ENCODE assay signal across 14 cellular contexts in the genomic region with DNA sequence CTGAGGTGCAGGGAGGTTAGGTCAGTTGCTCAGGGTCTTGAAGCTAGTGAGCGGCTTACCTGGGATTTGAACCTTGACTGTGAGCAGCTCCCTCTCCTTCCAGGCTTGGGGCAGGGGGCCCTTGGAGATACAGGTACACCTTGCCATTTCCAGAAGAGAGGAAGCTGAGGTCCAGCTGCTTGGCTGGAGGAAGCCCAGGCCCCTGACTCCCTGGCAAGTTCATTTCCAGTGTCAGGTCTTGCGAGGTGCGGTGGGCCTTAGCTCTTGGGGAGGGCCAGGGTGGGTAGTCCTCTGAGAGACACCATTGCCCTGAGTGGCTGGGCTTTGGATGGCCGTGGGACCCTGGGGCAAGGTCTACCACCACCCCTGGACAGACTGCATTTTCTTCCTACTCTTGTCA. TPM values are rescaled to one million over a fixed set of nuclear protein-coding genes. Genes with fewer than 3 reads are reported as not detected.
DNase-seq lines count a peak whose midpoint lies in the region; ATAC-seq and TF ChIP-seq lines count a peak whose summit lies in the region.
"Had no signal": no experiment of that assay in that cellular context is flagged by ENCODE, and none has a peak within 500 bp of the region (broad histone marks: within the 10 kb centered on the region; RNA-seq: fewer than 3 reads in every experiment).

No MANE protein-coding gene starts in this region.

- H3K27ac ChIP-seq in RWPE1, result peak overlapping the region; percentile 23
- H3K27ac ChIP-seq in dorsolateral prefrontal cortex, result peak overlapping the region in 30 of 59 donors; percentile 11 to 84 (median 56)
- H3K27ac ChIP-seq in psoas muscle, result peak overlapping the region; percentile 98
- peak overlapping the region; percentile 29 for H3K27ac ChIP-seq in subcutaneous abdominal adipose tissue (ENCODE audit: low read depth, low read length)
- H3K27ac ChIP-seq: BLaER1 treated with 17β-estradiol and CSF1 and Interleukin-3, amounts not matched to agents 10 nM and 100 nM; GM23248 had no signal

- DNase-seq in RWPE1 (ENCODE audit: low spot score) (no peak), dorsolateral prefrontal cortex (no peak), psoas muscle (no peak), DMS153 treated with DMSO at 0.1 percent for 48 hours (lab: John Stamatoyannopoulos, UW; ENCODE audit: unreplicated experiment) (no peak)
- no peak for DNase-seq in activated T-cell treated with anti-CD3 and anti-CD28 coated beads, Interleukin-2, amount 50 U/mL, for 4 hours
- DNase-seq: CD8-positive, alpha-beta T cell; COR-L47; DMS 273 treated with DMSO at 0.1 percent for 48 hours; GM23248 had no signal

- H3K9me3 ChIP-seq in psoas muscle, result no peaks in the 10 kb centered on the region
- H3K9me3 ChIP-seq in subcutaneous abdominal adipose tissue (ENCODE audit: control insufficient read depth in 5 of 5, low read length in 5 of 5), result no peaks in the 10 kb centered on the region
- H3K9me3 ChIP-seq: BLaER1 treated with 17β-estradiol and CSF1 and Interleukin-3, amounts not matched to agents 10 nM and 100 nM; HAP-1 had no signal

- H3K27me3 ChIP-seq in dorsolateral prefrontal cortex (no peaks in the 10 kb centered on the region), psoas muscle (ENCODE audit: insufficient read depth in 3 of 3, low read length in 2 of 3) (no peaks in the 10 kb centered on the region), subcutaneous abdominal adipose tissue (ENCODE audit: control insufficient read depth in 5 of 5, insufficient read depth in 4 of 5, low read length in 5 of 5) (no peaks in the 10 kb centered on the region)
- H3K27me3 ChIP-seq: BLaER1 treated with 17β-estradiol and CSF1 and Interleukin-3, amounts not matched to agents 10 nM and 100 nM had no signal

- no peaks in the 10 kb centered on the region for H3K27me3 Mint-ChIP-seq in activated T-cell treated with anti-CD3 and anti-CD28 coated beads, Interleukin-2, amount 50 U/mL, for 4 hours (ENCODE audit: low read depth)
- H3K27me3 Mint-ChIP-seq: B cell had no signal

- POLR2A ChIA-PET in RWPE1 (lab: Yijun Ruan, JAX; ENCODE audit: low non-redundant PET), result no interaction called here

- ATAC-seq in psoas muscle, result no peak
- no peak for ATAC-seq in activated T-cell treated with anti-CD3 and anti-CD28 coated beads, Interleukin-2, amount 50 U/mL, for 4 hours
- ATAC-seq: CD8-positive, alpha-beta T cell; HepG2 had no signal

- H3K4me3 ChIP-seq in dorsolateral prefrontal cortex (no peak overlapping the region), psoas muscle (no peak overlapping the region), subcutaneous abdominal adipose tissue (ENCODE audit: low read depth in 1 of 5, low read length in 5 of 5) (no peak overlapping the region)
- H3K4me3 ChIP-seq: BLaER1 treated with 17β-estradiol and CSF1 and Interleukin-3, amounts not matched to agents 10 nM and 100 nM; GM23248; HAP-1 had no signal

- no peak overlapping the region for H3K4me3 Mint-ChIP-seq in activated T-cell treated with anti-CD3 and anti-CD28 coated beads, Interleukin-2, amount 50 U/mL, for 4 hours
- H3K4me3 Mint-ChIP-seq: B cell; CD8-positive, alpha-beta T cell had no signal

- TF ChIP-seq CTCF in RWPE1 (conservative IDR thresholded peaks at IDR 0.05; ENCODE audit: low read depth) (no peak), dorsolateral prefrontal cortex (IDR thresholded peaks at IDR 0.05 in 54 of 56, conservative IDR thresholded peaks at IDR 0.05 in 2 of 56; ENCODE audit: low read depth in 1 of 56, partially characterized antibody in 56 of 56) (no peak), psoas muscle (IDR thresholded peaks at IDR 0.05) (no peak)

- intact Hi-C loops in dorsolateral prefrontal cortex (cut with DNase I), result no loop called here
- intact Hi-C loops in psoas muscle (cut with DNase I), result no loop called here

- 86 to 89% (median 87%) methylated on average over 3 to 4 of the region's 4 CpGs for whole genome bisulfite sequencing in psoas muscle, 3 donors

- no peaks in the 10 kb centered on the region for H3K36me3 ChIP-seq in psoas muscle (ENCODE audit: insufficient read depth in 1 of 2, low read depth in 1 of 2)
- H3K36me3 ChIP-seq in subcutaneous abdominal adipose tissue (ENCODE audit: control insufficient read depth in 5 of 5, insufficient read depth in 5 of 5, low read length in 5 of 5), result no peaks in the 10 kb centered on the region
- H3K36me3 ChIP-seq: HAP-1 had no signal

- H3K9ac ChIP-seq in subcutaneous abdominal adipose tissue (ENCODE audit: low read length in 5 of 5), result no peak overlapping the region
- H3K9ac ChIP-seq: BLaER1 treated with 17β-estradiol and CSF1 and Interleukin-3, amounts not matched to agents 10 nM and 100 nM; GM23248 had no signal

- CTCF ChIA-PET in RWPE1 (lab: Yijun Ruan, JAX), result no interaction called here

- H3K4me1 ChIP-seq in psoas muscle (peaks cover 41% of the 10 kb centered on the region), subcutaneous abdominal adipose tissue (ENCODE audit: control insufficient read depth in 5 of 5, insufficient read depth in 5 of 5, low read length in 5 of 5) (peaks cover 3 to 57% (median 39%) of the 10 kb centered on the region in 5 donors)
- H3K4me1 ChIP-seq: HAP-1 had no signal

- H3K9me3 Mint-ChIP-seq in activated T-cell treated with anti-CD3 and anti-CD28 coated beads, Interleukin-2, amount 50 U/mL, for 4 hours, result no peaks in the 10 kb centered on the region
- H3K9me3 Mint-ChIP-seq: CD8-positive, alpha-beta T cell had no signal

- no peaks in the 10 kb centered on the region for H3K4me1 Mint-ChIP-seq in activated T-cell treated with anti-CD3 and anti-CD28 coated beads, Interleukin-2, amount 50 U/mL, for 4 hours (ENCODE audit: low read depth)

- H3K36me3 Mint-ChIP-seq in activated T-cell treated with anti-CD3 and anti-CD28 coated beads, Interleukin-2, amount 50 U/mL, for 4 hours (ENCODE audit: insufficient read depth), result no peaks in the 10 kb centered on the region

RNA-seq across cellular contexts. Expression of gene PPARGC1B, which starts 9.3 kb away (rescaled TPM):
- total RNA-seq in dorsolateral prefrontal cortex (10 to 100 TPM in 116 of 120 experiments, 1 to 10 TPM in 4; 4.7 to 24.2 (median 15.6) TPM), psoas muscle (1 to 10 TPM; 4.6 to 9.5 (median 6.8) TPM)
- 1 to 10 TPM in 2 of 3 donors, under 1 TPM in 1; 0.93 to 3.1 (median 2.1) TPM for polyA plus RNA-seq in psoas muscle
- total RNA-seq in activated T-cell treated with anti-CD3 and anti-CD28 coated beads, Interleukin-2, amount 50 U/mL, for 4 hours, result 10 to 100 TPM; 11.7 to 16.2 (median 14.5) TPM

Comparison
In these comparisons a context has a peak if more than half of its experiments do, and no peak if none do; other contexts are left out.
1. H3K27ac ChIP-seq: peak in every context shown above with its lines; median percentile 98 in psoas muscle; 56 in dorsolateral prefrontal cortex; 29 in subcutaneous abdominal adipose tissue; 23 in RWPE1.